In genomic region chr16:2428051-2428786, GRCh38 we compare ENCODE assay signal across 8 cellular contexts. TPM values are rescaled to one million over a fixed set of nuclear protein-coding genes. Genes with fewer than 3 reads are reported as not detected.
DNase-seq lines count a peak whose midpoint lies in the region; ATAC-seq and TF ChIP-seq lines count a peak whose summit lies in the region.

No MANE protein-coding gene starts in this region.

- H3K4me1 Mint-ChIP-seq in T-helper 2 cell treated with Interferon-gamma antibody and Interleukin-4, amounts not matched to agents 5 μg/mL and 100 μg/mL, for 36 hours (ENCODE audit: low read depth), result peaks cover 24% of the 10 kb centered on the region
- peaks cover 19 to 30% of the 10 kb centered on the region in 2 donors for H3K4me1 Mint-ChIP-seq in natural killer cell treated with Interleukin-12 subunit alpha and Interleukin-12 subunit beta and Interleukin-15 and Interleukin-18, amount 100 ng/mL, for 72 hours (ENCODE audit: low read depth in 2 of 2)

- TF ChIP-seq CTCF in esophagus muscularis mucosa (IDR thresholded peaks at IDR 0.05), result peak; percentile 28 to 45 (median 32)

- H3K4me1 ChIP-seq in esophagus muscularis mucosa, result peaks cover 15 to 21% (median 19%) of the 10 kb centered on the region in 4 donors

- TF ChIP-seq EP300 in esophagus muscularis mucosa (IDR thresholded peaks at IDR 0.05), result no peak

- peaks cover 22% of the 10 kb centered on the region for H3K36me3 Mint-ChIP-seq in T-helper 2 cell treated with Interferon-gamma antibody and Interleukin-4, amounts not matched to agents 5 μg/mL and 100 μg/mL, for 36 hours (ENCODE audit: low read depth)
- H3K36me3 Mint-ChIP-seq in natural killer cell treated with Interleukin-12 subunit alpha and Interleukin-12 subunit beta and Interleukin-15 and Interleukin-18, amount 100 ng/mL, for 72 hours, result no peaks in the 10 kb centered on the region

- H3K27me3 ChIP-seq in esophagus muscularis mucosa, result no peaks in the 10 kb centered on the region

- no peaks in the 10 kb centered on the region for H3K9me3 Mint-ChIP-seq in T-helper 2 cell treated with Interferon-gamma antibody and Interleukin-4, amounts not matched to agents 5 μg/mL and 100 μg/mL, for 36 hours
- H3K9me3 Mint-ChIP-seq in natural killer cell treated with Interleukin-12 subunit alpha and Interleukin-12 subunit beta and Interleukin-15 and Interleukin-18, amount 100 ng/mL, for 72 hours, result no peaks in the 10 kb centered on the region

- peak overlapping the region; percentile 90 for H3K4me3 Mint-ChIP-seq in T-helper 2 cell treated with Interferon-gamma antibody and Interleukin-4, amounts not matched to agents 5 μg/mL and 100 μg/mL, for 36 hours
- H3K4me3 Mint-ChIP-seq in natural killer cell treated with Interleukin-12 subunit alpha and Interleukin-12 subunit beta and Interleukin-15 and Interleukin-18, amount 100 ng/mL, for 72 hours, result peak overlapping the region; percentile 91

- peak; percentile 66 for DNase-seq in NCI-H82 (lab: John Stamatoyannopoulos, UW)
- DNase-seq in NCI-H82 treated with DMSO at 0.1 percent for 48 hours (lab: John Stamatoyannopoulos, UW; ENCODE audit: unreplicated experiment), result no peak
- no peak for DNase-seq in T-helper 2 cell treated with Interferon-gamma antibody and Interleukin-4, amounts not matched to agents 5 μg/mL and 100 μg/mL, for 36 hours (ENCODE audit: low spot score)
- no peak for DNase-seq in esophagus muscularis mucosa (ENCODE audit: extremely low spot score)
- peak; percentile 65 for DNase-seq in natural killer cell treated with Interleukin-12 subunit alpha and Interleukin-12 subunit beta and Interleukin-15 and Interleukin-18, amount 100 ng/mL, for 72 hours (ENCODE audit: low spot score)
- DNase-seq in retina, result no peak

- intact Hi-C loops in esophagus muscularis mucosa (cut with DNase I), result loop anchor here (5.0 kb wide), 1 partner anchor 74 kb away; no protein-coding TSS in a partner anchor

- H3K27ac Mint-ChIP-seq in T-helper 2 cell treated with Interferon-gamma antibody and Interleukin-4, amounts not matched to agents 5 μg/mL and 100 μg/mL, for 36 hours, result peak overlapping the region; percentile 89
- peak overlapping the region; percentile 68 to 77 for H3K27ac Mint-ChIP-seq in natural killer cell treated with Interleukin-12 subunit alpha and Interleukin-12 subunit beta and Interleukin-15 and Interleukin-18, amount 100 ng/mL, for 72 hours

- peak overlapping the region; percentile 72 to 88 (median 78) for H3K27ac ChIP-seq in esophagus muscularis mucosa (replicated peaks in 1 of 4)

- no peak for TF ChIP-seq POLR2A in esophagus muscularis mucosa (IDR thresholded peaks at IDR 0.05; ENCODE audit: low read depth)

- H3K4me3 ChIP-seq in esophagus muscularis mucosa, result peak overlapping the region; percentile 64 to 96 (median 74)

- H3K27me3 Mint-ChIP-seq in T-helper 2 cell treated with Interferon-gamma antibody and Interleukin-4, amounts not matched to agents 5 μg/mL and 100 μg/mL, for 36 hours (ENCODE audit: low read depth), result no peaks in the 10 kb centered on the region
- no peaks in the 10 kb centered on the region for H3K27me3 Mint-ChIP-seq in natural killer cell treated with Interleukin-12 subunit alpha and Interleukin-12 subunit beta and Interleukin-15 and Interleukin-18, amount 100 ng/mL, for 72 hours

- ATAC-seq in HG03135 (IDR thresholded peaks at IDR 0.05; ENCODE audit: unreplicated experiment) (peak; percentile 24), GM21515 (IDR thresholded peaks at IDR 0.05; ENCODE audit: unreplicated experiment) (no peak)
- ATAC-seq in natural killer cell treated with Interleukin-12 subunit alpha and Interleukin-12 subunit beta and Interleukin-15 and Interleukin-18, amount 100 ng/mL, for 72 hours, result no peak

- 85% methylated on average over 8 of the region's 28 CpGs for WGBS in esophagus muscularis mucosa

- peaks cover 0 to 11% (median 9%) of the 10 kb centered on the region in 4 donors for H3K36me3 ChIP-seq in esophagus muscularis mucosa

- no peaks in the 10 kb centered on the region for H3K9me3 ChIP-seq in esophagus muscularis mucosa

RNA-seq across cellular contexts. Expression of gene CCNF, which starts 1.0 kb away (rescaled TPM):
- 1 to 10 TPM in 3 of 4 donors, under 1 TPM in 1; 0.83 to 2.5 (median 1.5) TPM for total RNA-seq in esophagus muscularis mucosa
- 10 to 100 TPM; 36.1 to 79.5 TPM for total RNA-seq in natural killer cell treated with Interleukin-12 subunit alpha and Interleukin-12 subunit beta and Interleukin-15 and Interleukin-18, amount 100 ng/mL, for 72 hours

RNA-seq across cellular contexts. Expression of gene TEDC2, which starts 31.7 kb away (rescaled TPM):
- total RNA-seq in esophagus muscularis mucosa, result 1 to 10 TPM in 1 of 4 donors, not detected in 3; 1.5 TPM
- total RNA-seq in natural killer cell treated with Interleukin-12 subunit alpha and Interleukin-12 subunit beta and Interleukin-15 and Interleukin-18, amount 100 ng/mL, for 72 hours, result 10 to 100 TPM in 1 of 2 donors, 1 to 10 TPM in 1; 8.6 to 39.0 TPM

RNA-seq across cellular contexts. Expression of gene NTN3, which starts 42.9 kb away (rescaled TPM):
- total RNA-seq in esophagus muscularis mucosa, result under 1 TPM in 3 of 4 donors, not detected in 1; 0.19 to 0.42 (median 0.29) TPM
- total RNA-seq in natural killer cell treated with Interleukin-12 subunit alpha and Interleukin-12 subunit beta and Interleukin-15 and Interleukin-18, amount 100 ng/mL, for 72 hours, result not detected

RNA-seq across cellular contexts. Expression of gene TBC1D24, which starts 46.7 kb away (rescaled TPM):
- total RNA-seq in esophagus muscularis mucosa, result 10 to 100 TPM in 2 of 4 donors, 1 to 10 TPM in 2; 7.0 to 14.1 (median 11.5) TPM
- 10 to 100 TPM; 22.0 to 39.9 TPM for total RNA-seq in natural killer cell treated with Interleukin-12 subunit alpha and Interleukin-12 subunit beta and Interleukin-15 and Interleukin-18, amount 100 ng/mL, for 72 hours

Comparison
In these comparisons a context has a peak if more than half of its experiments do, and no peak if none do; other contexts are left out.
1. DNase-seq: peak in NCI-H82 (single experiment) and natural killer cell treated with Interleukin-12 subunit alpha and Interleukin-12 subunit beta and Interleukin-15 and Interleukin-18, amount 100 ng/mL, for 72 hours (single experiment); none in NCI-H82 treated with DMSO at 0.1 percent for 48 hours (single experiment), T-helper 2 cell treated with Interferon-gamma antibody and Interleukin-4, amounts not matched to agents 5 μg/mL and 100 μg/mL, for 36 hours (single experiment), esophagus muscularis mucosa (single experiment) and retina (single experiment).
2. RNA of gene CCNF, which starts 1.0 kb away (total RNA-seq): 36.1 to 79.5 TPM in natural killer cell treated with Interleukin-12 subunit alpha and Interleukin-12 subunit beta and Interleukin-15 and Interleukin-18, amount 100 ng/mL, for 72 hours; 0.83 to 2.5 TPM in esophagus muscularis mucosa; every median in the first group is over 10 times any median in the second.